Comparison of ENCODE assay signal across 8 cellular contexts in genomic region chr2:46535360-46535759, GRCh38. TPM values are rescaled to one million over a fixed set of nuclear protein-coding genes. Genes with fewer than 3 reads are reported as not detected.
DNase-seq lines count a peak whose midpoint lies in the region; ATAC-seq and TF ChIP-seq lines count a peak whose summit lies in the region.

No MANE protein-coding gene starts in this region.

- H3K9me3 ChIP-seq in aorta (ENCODE audit: control insufficient read depth, low read length), result no peaks in the 10 kb centered on the region
- H3K9me3 ChIP-seq in breast epithelium, result no peaks in the 10 kb centered on the region

- H3K4me3 ChIP-seq in aorta (ENCODE audit: low read length in 2 of 2) (no peak overlapping the region), breast epithelium (no peak overlapping the region)

- TF ChIP-seq CTCF in GM20000 (IDR thresholded peaks at IDR 0.05; ENCODE audit: extremely low read depth, missing control alignments) (no peak), breast epithelium (IDR thresholded peaks at IDR 0.05) (no peak), nephron progenitor cell (IDR thresholded peaks at IDR 0.05) (no peak)

- TF ChIP-seq POLR2A in breast epithelium (IDR thresholded peaks at IDR 0.05), result no peak

- H3K27ac ChIP-seq in aorta (ENCODE audit: low read depth in 1 of 2, low read length in 2 of 2) (no peak overlapping the region), breast epithelium (no peak overlapping the region)

- DNase-seq in GDM1 (lab: John Stamatoyannopoulos, UW) (peak; percentile 46), GM20000 (ENCODE audit: low spot score) (peak; percentile 37), aorta (no peak), breast epithelium (ENCODE audit: low spot score in 2 of 2) (no peak), nephron progenitor cell (no peak), HCEC 1CT (no peak)
- no peak for DNase-seq in activated naive CD8-positive, alpha-beta T cell treated with anti-CD3 and anti-CD28 coated beads, Interleukin-2, amount 50 U/mL, for 24 hours

- peak; percentile 79 for ATAC-seq in HG03571 (IDR thresholded peaks at IDR 0.05; ENCODE audit: unreplicated experiment)
- peak; percentile 95 for ATAC-seq in activated naive CD8-positive, alpha-beta T cell treated with anti-CD3 and anti-CD28 coated beads, Interleukin-2, amount 50 U/mL, for 24 hours
- ATAC-seq in aorta (ENCODE audit: low FRiP score), result no peak

- peak overlapping the region; percentile 68 for H3K27ac Mint-ChIP-seq in activated naive CD8-positive, alpha-beta T cell treated with anti-CD3 and anti-CD28 coated beads, Interleukin-2, amount 50 U/mL, for 24 hours
- no peak overlapping the region for H3K27ac Mint-ChIP-seq in nephron progenitor cell

- peak overlapping the region; percentile 56 for H3K4me3 Mint-ChIP-seq in activated naive CD8-positive, alpha-beta T cell treated with anti-CD3 and anti-CD28 coated beads, Interleukin-2, amount 50 U/mL, for 24 hours
- H3K4me3 Mint-ChIP-seq in nephron progenitor cell, result no peak overlapping the region

- peaks cover 59% of the 10 kb centered on the region for H3K4me1 Mint-ChIP-seq in activated naive CD8-positive, alpha-beta T cell treated with anti-CD3 and anti-CD28 coated beads, Interleukin-2, amount 50 U/mL, for 24 hours
- peaks cover 23% of the 10 kb centered on the region for H3K4me1 Mint-ChIP-seq in nephron progenitor cell

- H3K4me1 ChIP-seq in aorta (ENCODE audit: control insufficient read depth in 1 of 2, insufficient read depth in 2 of 2, low read length in 2 of 2), result no peaks in the 10 kb centered on the region
- no peaks in the 10 kb centered on the region for H3K4me1 ChIP-seq in breast epithelium

- H3K27me3 Mint-ChIP-seq in activated naive CD8-positive, alpha-beta T cell treated with anti-CD3 and anti-CD28 coated beads, Interleukin-2, amount 50 U/mL, for 24 hours, result no peaks in the 10 kb centered on the region
- H3K27me3 Mint-ChIP-seq in nephron progenitor cell (ENCODE audit: low read depth, poor library complexity), result peaks cover 3% of the 10 kb centered on the region

- peaks cover 4% of the 10 kb centered on the region for H3K36me3 Mint-ChIP-seq in activated naive CD8-positive, alpha-beta T cell treated with anti-CD3 and anti-CD28 coated beads, Interleukin-2, amount 50 U/mL, for 24 hours (ENCODE audit: low read depth)
- H3K36me3 Mint-ChIP-seq in nephron progenitor cell (ENCODE audit: low read depth), result peaks cover 19% of the 10 kb centered on the region

- H3K36me3 ChIP-seq in aorta (ENCODE audit: control insufficient read depth in 1 of 2, insufficient read depth in 2 of 2, low read length in 1 of 2) (no peaks in the 10 kb centered on the region), breast epithelium (no peaks in the 10 kb centered on the region)

- no peaks in the 10 kb centered on the region for H3K27me3 ChIP-seq in aorta (ENCODE audit: control insufficient read depth in 1 of 2, insufficient read depth in 2 of 2, low read length in 1 of 2)
- no peaks in the 10 kb centered on the region for H3K27me3 ChIP-seq in breast epithelium

- intact Hi-C loops in aorta (cut with DNase I) (no loop called here), breast epithelium (cut with DNase I; ENCODE audit: low total_unique reads) (no loop called here)

- no peaks in the 10 kb centered on the region for H3K9me3 Mint-ChIP-seq in activated naive CD8-positive, alpha-beta T cell treated with anti-CD3 and anti-CD28 coated beads, Interleukin-2, amount 50 U/mL, for 24 hours
- no peaks in the 10 kb centered on the region for H3K9me3 Mint-ChIP-seq in nephron progenitor cell

- WGBS in aorta, 2 donors, result 89 to 100% methylated on average over 1 of the region's 1 CpG

RNA-seq across cellular contexts. Expression of gene RHOQ, which starts 6.9 kb away (rescaled TPM):
- total RNA-seq in aorta (100 to 1,000 TPM; 135 to 172 TPM), breast epithelium (100 to 1,000 TPM in 2 of 3 donors, 10 to 100 TPM in 1; 90.7 to 302 (median 110) TPM)
- 10 to 100 TPM; 59.2 to 98.3 TPM for polyA plus RNA-seq in aorta

RNA-seq across cellular contexts. Expression of gene ATP6V1E2, which starts 7.0 kb away (rescaled TPM):
- total RNA-seq in aorta, result 1 to 10 TPM; 5.1 to 6.8 TPM
- 1 to 10 TPM; 2.9 to 8.0 TPM for polyA plus RNA-seq in aorta
- 1 to 10 TPM; 4.9 to 9.0 (median 8.5) TPM for total RNA-seq in breast epithelium

RNA-seq across cellular contexts. Expression of gene TMEM247, which starts 56.0 kb away (rescaled TPM):
- total RNA-seq in aorta, result not detected
- polyA plus RNA-seq in aorta, result not detected
- not detected for total RNA-seq in breast epithelium

Comparison
In these comparisons a context has a peak if more than half of its experiments do, and no peak if none do; other contexts are left out.
1. DNase-seq: peak in GDM1 (single experiment) and GM20000 (single experiment); none in activated naive CD8-positive, alpha-beta T cell treated with anti-CD3 and anti-CD28 coated beads, Interleukin-2, amount 50 U/mL, for 24 hours (single experiment), aorta (0 of 2), breast epithelium (0 of 2), nephron progenitor cell (single experiment) and HCEC 1CT (single experiment).